In genomic region chr3:11995061-11995460, GRCh38 we compare ENCODE assay signal across 2 cellular contexts.
TF ChIP-seq lines count a peak whose summit lies in the region.

No MANE protein-coding gene starts in this region.

TF ChIP-seq in HepG2, 621 proteins besides CTCF, POLR2A, EP300 and RAD21:
- TF ChIP-seq, protein P1, sequence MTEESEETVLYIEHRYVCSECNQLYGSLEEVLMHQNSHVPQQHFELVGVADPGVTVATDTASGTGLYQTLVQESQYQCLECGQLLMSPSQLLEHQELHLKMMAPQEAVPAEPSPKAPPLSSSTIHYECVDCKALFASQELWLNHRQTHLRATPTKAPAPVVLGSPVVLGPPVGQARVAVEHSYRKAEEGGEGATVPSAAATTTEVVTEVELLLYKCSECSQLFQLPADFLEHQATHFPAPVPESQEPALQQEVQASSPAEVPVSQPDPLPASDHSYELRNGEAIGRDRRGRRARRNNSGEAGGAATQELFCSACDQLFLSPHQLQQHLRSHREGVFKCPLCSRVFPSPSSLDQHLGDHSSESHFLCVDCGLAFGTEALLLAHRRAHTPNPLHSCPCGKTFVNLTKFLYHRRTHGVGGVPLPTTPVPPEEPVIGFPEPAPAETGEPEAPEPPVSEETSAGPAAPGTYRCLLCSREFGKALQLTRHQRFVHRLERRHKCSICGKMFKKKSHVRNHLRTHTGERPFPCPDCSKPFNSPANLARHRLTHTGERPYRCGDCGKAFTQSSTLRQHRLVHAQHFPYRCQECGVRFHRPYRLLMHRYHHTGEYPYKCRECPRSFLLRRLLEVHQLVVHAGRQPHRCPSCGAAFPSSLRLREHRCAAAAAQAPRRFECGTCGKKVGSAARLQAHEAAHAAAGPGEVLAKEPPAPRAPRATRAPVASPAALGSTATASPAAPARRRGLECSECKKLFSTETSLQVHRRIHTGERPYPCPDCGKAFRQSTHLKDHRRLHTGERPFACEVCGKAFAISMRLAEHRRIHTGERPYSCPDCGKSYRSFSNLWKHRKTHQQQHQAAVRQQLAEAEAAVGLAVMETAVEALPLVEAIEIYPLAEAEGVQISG (CRISPR knock-in tag; IDR thresholded peaks at IDR 0.05) = 0 out of 2 replicates have a peak, but pooled peaks have one; percentile 27
- no peak for TF ChIP-seq STAG1 (CRISPR knock-in tag; IDR thresholded peaks at IDR 0.05)
- TF ChIP-seq SOX6 (IDR thresholded peaks at IDR 0.05) = no peak
- TF ChIP-seq SOX6 (CRISPR knock-in tag; IDR thresholded peaks at IDR 0.05) = no peak
- TF ChIP-seq ZNF547 (CRISPR knock-in tag; IDR thresholded peaks at IDR 0.05) = no peak
- TF ChIP-seq TRIM24 (CRISPR knock-in tag; IDR thresholded peaks at IDR 0.05) = no peak

TF ChIP-seq in SK-N-SH treated with all-trans-retinoic acid at 6 μM for 48 hours, 23 proteins besides CTCF, POLR2A, EP300 and RAD21 (continued from another document):
- no peak for TF ChIP-seq PATZ1 (CRISPR knock-in tag; IDR thresholded peaks at IDR 0.05; ENCODE audit: borderline replicate concordance)
- no peak for TF ChIP-seq ISL1 (CRISPR knock-in tag; IDR thresholded peaks at IDR 0.05)
- TF ChIP-seq TCF4 (CRISPR knock-in tag; IDR thresholded peaks at IDR 0.05; ENCODE audit: borderline replicate concordance) = no peak
- no peak for TF ChIP-seq SNAI2 (CRISPR knock-in tag; IDR thresholded peaks at IDR 0.05)
- no peak for TF ChIP-seq ARNTL (CRISPR knock-in tag; IDR thresholded peaks at IDR 0.05; ENCODE audit: borderline replicate concordance, low read depth)
- no peak for TF ChIP-seq TSHZ2 (CRISPR knock-in tag; IDR thresholded peaks at IDR 0.05)
- no peak for TF ChIP-seq TOX (CRISPR knock-in tag; IDR thresholded peaks at IDR 0.05; ENCODE audit: borderline replicate concordance)
- no peak for TF ChIP-seq ZNF70 (CRISPR knock-in tag; IDR thresholded peaks at IDR 0.05)
- TF ChIP-seq ESRRG (CRISPR knock-in tag; IDR thresholded peaks at IDR 0.05) = no peak
- no peak for TF ChIP-seq ZC3H10 (CRISPR knock-in tag; IDR thresholded peaks at IDR 0.05)
- no peak for TF ChIP-seq ZNF8 (CRISPR knock-in tag; IDR thresholded peaks at IDR 0.05)
- TF ChIP-seq RARB (CRISPR knock-in tag; IDR thresholded peaks at IDR 0.05) = no peak
- TF ChIP-seq, protein P2, sequence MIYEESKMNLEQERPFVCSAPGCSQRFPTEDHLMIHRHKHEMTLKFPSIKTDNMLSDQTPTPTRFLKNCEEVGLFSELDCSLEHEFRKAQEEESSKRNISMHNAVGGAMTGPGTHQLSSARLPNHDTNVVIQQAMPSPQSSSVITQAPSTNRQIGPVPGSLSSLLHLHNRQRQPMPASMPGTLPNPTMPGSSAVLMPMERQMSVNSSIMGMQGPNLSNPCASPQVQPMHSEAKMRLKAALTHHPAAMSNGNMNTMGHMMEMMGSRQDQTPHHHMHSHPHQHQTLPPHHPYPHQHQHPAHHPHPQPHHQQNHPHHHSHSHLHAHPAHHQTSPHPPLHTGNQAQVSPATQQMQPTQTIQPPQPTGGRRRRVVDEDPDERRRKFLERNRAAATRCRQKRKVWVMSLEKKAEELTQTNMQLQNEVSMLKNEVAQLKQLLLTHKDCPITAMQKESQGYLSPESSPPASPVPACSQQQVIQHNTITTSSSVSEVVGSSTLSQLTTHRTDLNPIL (CRISPR knock-in tag; IDR thresholded peaks at IDR 0.05; ENCODE audit: low read depth) = no peak
